11 cellular contexts compared by ENCODE assay signal in genomic region chr7:154698726-154699291, GRCh38.
DNase-seq lines count a peak whose midpoint lies in the region; ATAC-seq, FAIRE-seq and TF ChIP-seq lines count a peak whose summit lies in the region.
"Had no signal": no experiment of that assay in that cellular context is flagged by ENCODE, and none has a peak within 500 bp of the region (broad histone marks: within the 10 kb centered on the region; RNA-seq: fewer than 3 reads in every experiment).

No MANE protein-coding gene starts in this region.

- no peak for FAIRE-seq in kidney (lab: Jason Lieb, UNC)

- H3K4me2 ChIP-seq in PC-9, result no peak overlapping the region

- no peak overlapping the region for H3K27ac Mint-ChIP-seq in naive thymus-derived CD8-positive, alpha-beta T cell
- H3K27ac Mint-ChIP-seq: CD14-positive monocyte had no signal

- H3K27me3 Mint-ChIP-seq in naive thymus-derived CD8-positive, alpha-beta T cell, result peaks cover 1 to 17% (median 2%) of the 10 kb centered on the region in 5 donors

- H3K36me3 ChIP-seq in PC-9 (ENCODE audit: low read depth) (no peaks in the 10 kb centered on the region), kidney (ENCODE audit: control insufficient read depth in 1 of 2, insufficient read depth in 2 of 2, low read length in 2 of 2) (no peaks in the 10 kb centered on the region)

- H4K20me1 ChIP-seq in PC-9 (ENCODE audit: insufficient read depth), result no peaks in the 10 kb centered on the region; the same call in 1 of the 2 replicates

- H3K4me3 Mint-ChIP-seq in naive thymus-derived CD8-positive, alpha-beta T cell, result no peak overlapping the region
- H3K4me3 Mint-ChIP-seq: CD14-positive monocyte had no signal

- H3K4me3 ChIP-seq in PC-9, result no peak overlapping the region
- no peak overlapping the region for H3K4me3 ChIP-seq in kidney (ENCODE audit: low read length in 2 of 2)

- no peaks in the 10 kb centered on the region for H3K36me3 Mint-ChIP-seq in naive thymus-derived CD8-positive, alpha-beta T cell
- H3K36me3 Mint-ChIP-seq: CD14-positive monocyte had no signal

- in situ Hi-C loops in ACHN (cut with HindIII; ENCODE audit: low pct_ligation_motif_present, low pct_unique_long_range_greater_than_20kb, low sequenced_read_pairs), result no loop called here

- H3K9ac ChIP-seq in kidney (ENCODE audit: low read length in 2 of 2), result no peak overlapping the region

- no peak for ATAC-seq in GM21528 (IDR thresholded peaks at IDR 0.05; ENCODE audit: low FRiP score, unreplicated experiment)
- no peak for ATAC-seq in naive thymus-derived CD8-positive, alpha-beta T cell
- ATAC-seq: sciatic nerve had no signal

- TF ChIP-seq CTCF in GM20000 (IDR thresholded peaks at IDR 0.05; ENCODE audit: extremely low read depth, missing control alignments) (peak; percentile 22), PC-9 (conservative IDR thresholded peaks at IDR 0.05) (peak; percentile 64), kidney (IDR thresholded peaks at IDR 0.05; ENCODE audit: borderline replicate concordance, extremely low read depth, insufficient read depth) (peak; percentile 26)

- peaks cover 0 to 22% (median 4%) of the 10 kb centered on the region in 9 donors for H3K9me3 Mint-ChIP-seq in naive thymus-derived CD8-positive, alpha-beta T cell

- no peak overlapping the region for H2AFZ ChIP-seq in PC-9

- CTCF ChIA-PET in PC-9 (lab: Charles Lee), result no interaction called here

- no TSS peak for BruUV-seq in PC-9 (replicated peaks; lab: Mats Ljungman, UMichigan)

- intact Hi-C loops in PC-9 (cut with micrococcal nuclease; ENCODE audit: unreplicated experiment), result no loop called here
- intact Hi-C loops in kidney (cut with DNase I), result no loop called here

- POLR2A ChIA-PET in PC-9 (lab: Charles Lee; ENCODE audit: unreplicated experiment), result no interaction called here
- POLR2A ChIA-PET in naive thymus-derived CD8-positive, alpha-beta T cell (lab: Charles Lee), result no interaction called here

- H3K27ac ChIP-seq in PC-9 (no peak overlapping the region), kidney (ENCODE audit: low read depth in 2 of 2, low read length in 2 of 2) (no peak overlapping the region)

- H3K4me1 ChIP-seq in PC-9 (replicated peaks; ENCODE audit: insufficient read depth), result no peaks in the 10 kb centered on the region
- H3K4me1 ChIP-seq in kidney (ENCODE audit: control insufficient read depth in 1 of 2, insufficient read depth in 1 of 2, low read depth in 1 of 2, low read length in 2 of 2), result no peaks in the 10 kb centered on the region

- H3K27me3 ChIP-seq in PC-9 (ENCODE audit: insufficient read depth, low read depth), result peaks cover 74% of the 10 kb centered on the region

- no peaks in the 10 kb centered on the region for H3F3A ChIP-seq in PC-9 (ENCODE audit: insufficient read depth, low read depth)

- H3K4me1 Mint-ChIP-seq in naive thymus-derived CD8-positive, alpha-beta T cell, result peaks cover 0 to 2% (median 0%) of the 10 kb centered on the region in 4 donors
- H3K4me1 Mint-ChIP-seq: CD14-positive monocyte had no signal

- H3K9me3 ChIP-seq in PC-9 (ENCODE audit: insufficient read depth, low read depth) (no peaks in the 10 kb centered on the region), kidney (ENCODE audit: control insufficient read depth in 1 of 2, low read length in 2 of 2) (peaks cover 0 to 2% of the 10 kb centered on the region in 2 donors)

- no peaks in the 10 kb centered on the region for H3K9me2 ChIP-seq in PC-9 (ENCODE audit: insufficient read depth)

- H3K79me2 ChIP-seq in PC-9 (ENCODE audit: low read depth), result no peaks in the 10 kb centered on the region

- DNase-seq in ACHN (peak; percentile 37), GM20000 (ENCODE audit: low spot score) (peak; percentile 25), PC-9 (no peak), kidney (no peak), NCI-H1105 (lab: John Stamatoyannopoulos, UW) (no peak), retina (no peak)
- DNase-seq in naive thymus-derived CD8-positive, alpha-beta T cell, result no peak
- DNase-seq: NCI-H2029 had no signal

Comparison
In these comparisons a context has a peak if more than half of its experiments do, and no peak if none do; other contexts are left out.
1. DNase-seq: peak in ACHN (single experiment) and GM20000 (single experiment); none in PC-9 (0 of 2), kidney (single experiment), NCI-H1105 (single experiment), retina (single experiment) and naive thymus-derived CD8-positive, alpha-beta T cell (0 of 10).
2. Peak in every context shown above with its lines, with median percentiles within 50 percentile points of each other: CTCF ChIP-seq.